1 cellular context compared by ENCODE assay signal in genomic region chr5:138953370-138954256, GRCh38.
TF ChIP-seq lines count a peak whose summit lies in the region.

No MANE protein-coding gene starts in this region.

TF ChIP-seq in GM23338, 12 proteins besides CTCF, POLR2A, EP300 and RAD21 (continued from another document):
- no peak for TF ChIP-seq ZNF462 (CRISPR knock-in tag; IDR thresholded peaks at IDR 0.05)
